ENCODE assay signal across 1 cellular context in the genomic region with DNA sequence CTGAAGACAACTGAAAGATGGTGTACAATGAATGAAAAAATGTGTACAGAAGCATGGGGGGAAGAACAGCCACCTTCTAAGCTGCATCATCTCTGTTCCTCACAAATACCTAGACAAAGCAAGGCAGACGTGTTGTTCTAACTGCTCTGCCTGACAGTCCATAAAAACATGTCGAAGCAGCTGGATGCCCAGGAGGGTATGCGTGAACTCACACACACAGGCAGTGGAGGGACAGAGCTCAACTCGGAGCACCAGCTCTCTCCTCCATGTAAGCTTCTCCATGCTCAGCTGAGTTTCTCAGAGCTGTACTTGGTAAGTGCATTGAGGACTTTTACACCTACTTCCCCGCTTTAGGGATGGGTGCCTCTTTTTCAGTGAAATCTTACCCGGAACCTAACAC.
TF ChIP-seq lines count a peak whose summit lies in the region.

No MANE protein-coding gene starts in this region.

TF ChIP-seq in H1, 55 proteins besides CTCF, POLR2A, EP300 and RAD21:
- TF ChIP-seq ASH2L (IDR thresholded peaks at IDR 0.05; ENCODE audit: low read length) = no peak
